In genomic region chr17:1124896-1125774, GRCh38 we compare ENCODE assay signal across 1 cellular context.
TF ChIP-seq lines count a peak whose summit lies in the region.

No MANE protein-coding gene starts in this region.

TF ChIP-seq in HEK293, 187 proteins besides CTCF, POLR2A, EP300 and RAD21:
- TF ChIP-seq ZNF148 (tag by site-specific recombination; IDR thresholded peaks at IDR 0.05; ENCODE audit: borderline replicate concordance) (no peak), ZNF350 (tag by site-specific recombination; IDR thresholded peaks at IDR 0.05) (no peak), ZNF596 (tag by site-specific recombination; IDR thresholded peaks at IDR 0.05) (no peak), ZNF138 (tag by site-specific recombination; IDR thresholded peaks at IDR 0.05; ENCODE audit: borderline replicate concordance) (no peak), ZNF2 (tag by site-specific recombination; IDR thresholded peaks at IDR 0.05) (no peak), ZNF843 (tag by site-specific recombination; IDR thresholded peaks at IDR 0.05) (no peak), ZFP41 (tag by site-specific recombination; IDR thresholded peaks at IDR 0.05; ENCODE audit: borderline replicate concordance) (no peak), IKZF3 (tag by site-specific recombination; IDR thresholded peaks at IDR 0.05) (no peak)
